8 cellular contexts compared by ENCODE assay signal in genomic region chr1:248857749-248858095, GRCh38. TPM values are rescaled to one million over a fixed set of nuclear protein-coding genes. Genes with fewer than 3 reads are reported as not detected.
DNase-seq lines count a peak whose midpoint lies in the region; ATAC-seq, FAIRE-seq and TF ChIP-seq lines count a peak whose summit lies in the region.

No MANE protein-coding gene starts in this region.

- peaks cover 2 to 15% (median 9%) of the 10 kb centered on the region in 4 experiments for H3K4me1 ChIP-seq in H1 (replicated peaks in 1 of 4; ENCODE audit: control insufficient read depth in 3 of 4, insufficient read depth in 4 of 4, low read length in 3 of 4)
- H3K4me1 ChIP-seq in osteoblast (ENCODE audit: insufficient read depth, low read length) = peaks cover 25% of the 10 kb centered on the region

- TF ChIP-seq POLR2A in H1 (IDR thresholded peaks at IDR 0.05; ENCODE audit: control extremely low read depth in 1 of 2, low read depth in 2 of 2, low read length in 2 of 2) = no peak

- POLR2A ChIA-PET in H1 (lab: Charles Lee; ENCODE audit: partially characterized antibody) = interaction anchor here (1.1 to 5.9 kb wide), 13 partner anchors 8 to 51 kb away, joined by 4 to 46 read pairs (median 8); partner anchors contain the start of genes PGBD2, SH3BP5L and ZNF672

- no peak for TF ChIP-seq RAD21 in H1 (IDR thresholded peaks at IDR 0.05 in 1 of 2, conservative IDR thresholded peaks at IDR 0.05 in 1 of 2; ENCODE audit: low read depth in 2 of 2, low read length in 2 of 2)

- H2AFZ ChIP-seq in H1 (ENCODE audit: low read length) (peak overlapping the region; percentile 25; the same call in 1 of the 2 replicates), osteoblast (ENCODE audit: low read length) (peak overlapping the region; percentile 90)

- H3K14ac ChIP-seq in H1 (ENCODE audit: insufficient read length) = no peak overlapping the region

- H2BK5ac ChIP-seq in H1 (ENCODE audit: low read depth, low read length) = peak overlapping the region; percentile 27; the same call in 1 of the 2 replicates

- H2BK12ac ChIP-seq in H1 (ENCODE audit: low read depth, low read length) = peak overlapping the region; percentile 2; the same call in 1 of the 2 replicates

- H3K27me3 ChIP-seq in GM06990 (replicated peaks; ENCODE audit: control insufficient read depth, insufficient read depth, low read length) (no peaks in the 10 kb centered on the region), H1 (replicated peaks in 1 of 4; ENCODE audit: control insufficient read depth in 3 of 4, extremely low read depth in 1 of 4, insufficient read depth in 3 of 4, low read length in 3 of 4) (peaks cover 0 to 11% (median 5%) of the 10 kb centered on the region in 4 experiments; a peak in 3 of 7 replicates), osteoblast (ENCODE audit: insufficient read depth, low read length) (no peaks in the 10 kb centered on the region)

- peak overlapping the region; percentile 48 to 81 (median 77); a peak in 6 of 7 replicates for H3K9ac ChIP-seq in H1 (replicated peaks in 1 of 4; ENCODE audit: extremely low read depth in 1 of 4, low read depth in 3 of 4, low read length in 3 of 4)

- no peak overlapping the region for H2AK5ac ChIP-seq in H1 (ENCODE audit: low read depth, low read length)

- no peak overlapping the region for H3K56ac ChIP-seq in H1 (replicated peaks; ENCODE audit: insufficient read length, low read depth, low read length)

- TF ChIP-seq CTCF in GM06990 (IDR thresholded peaks at IDR 0.05; ENCODE audit: insufficient read depth, low read length, poor library complexity, severe bottlenecking) (no peak), H1 (IDR thresholded peaks at IDR 0.05; ENCODE audit: control extremely low read depth in 1 of 3, insufficient read depth in 1 of 3, low read depth in 1 of 3, low read length in 3 of 3) (no peak), osteoblast (IDR thresholded peaks at IDR 0.05; ENCODE audit: extremely low read depth, low read depth, low read length) (no peak), GM10266 (IDR thresholded peaks at IDR 0.05; ENCODE audit: control insufficient read depth, insufficient read depth, low read depth, missing control alignments) (no peak)

- H3K79me1 ChIP-seq in H1 (ENCODE audit: low read depth, low read length) = 0 out of 2 replicates have a peak, but pooled peaks cover 2% of the 10 kb centered on the region

- peak overlapping the region; percentile 77 for H4K91ac ChIP-seq in H1 (replicated peaks; ENCODE audit: insufficient read length, low read length)

- H3K4me3 ChIP-seq in GM06990 (replicated peaks; ENCODE audit: low read depth, low read length) (peak overlapping the region; percentile 86), H1 (ENCODE audit: extremely low read depth in 1 of 4, insufficient read depth in 2 of 4, low read depth in 3 of 4, low read length in 4 of 4) (peak overlapping the region; percentile 76 to 93 (median 84)), osteoblast (ENCODE audit: insufficient read depth, low read length) (peak overlapping the region; percentile 87)

- H3K23me2 ChIP-seq in H1 (ENCODE audit: low read depth, low read length) = peaks cover 15% of the 10 kb centered on the region

- CTCF ChIA-PET in H1 (lab: Charles Lee; ENCODE audit: partially characterized antibody) = interaction anchor here (0.7 to 5.0 kb wide), 15 partner anchors 9 to 67 kb away, joined by 3 to 58 read pairs (median 5); partner anchors contain the start of genes PGBD2, SH3BP5L and ZNF672

- no peak for TF ChIP-seq EP300 in H1 (IDR thresholded peaks at IDR 0.05; ENCODE audit: borderline replicate concordance in 1 of 2, low read depth in 2 of 2, low read length in 2 of 2)

- H3K36me3 ChIP-seq in GM06990 (ENCODE audit: control insufficient read depth, insufficient read depth, low read length) (peaks cover 20% of the 10 kb centered on the region), KOPT-K1 (ENCODE audit: insufficient read depth, low read length) (peaks cover 33% of the 10 kb centered on the region), H1 (ENCODE audit: control insufficient read depth in 2 of 4, insufficient read depth in 4 of 4, low read length in 3 of 4) (peaks cover 10 to 25% (median 20%) of the 10 kb centered on the region in 4 experiments), osteoblast (ENCODE audit: insufficient read depth, low read length) (peaks cover 25% of the 10 kb centered on the region)

- no peaks in the 10 kb centered on the region for H3K9me3 ChIP-seq in KOPT-K1 (ENCODE audit: insufficient read depth, low read length, poor library complexity, severe bottlenecking)
- H3K9me3 ChIP-seq in H1 (ENCODE audit: insufficient read depth in 2 of 2, low read depth in 1 of 2, low read length in 1 of 2) = no peaks in the 10 kb centered on the region
- H3K9me3 ChIP-seq in osteoblast (ENCODE audit: low read depth, low read length) = no peaks in the 10 kb centered on the region

- no peak overlapping the region for H3K23ac ChIP-seq in H1 (ENCODE audit: insufficient read length)

- H4K8ac ChIP-seq in H1 (ENCODE audit: extremely low read depth, insufficient read depth, low read length) = peak overlapping the region; percentile 76; the same call in 1 of the 2 replicates

- FAIRE-seq in H1 (lab: Jason Lieb, UNC) = no peak

- H3K27ac ChIP-seq in KOPT-K1 (ENCODE audit: low read depth, low read length, poor library complexity, severe bottlenecking) = peak overlapping the region; percentile 81
- H3K27ac ChIP-seq in H1 (ENCODE audit: low read depth, low read length) = peak overlapping the region; percentile 75
- H3K27ac ChIP-seq in osteoblast (ENCODE audit: low read depth, low read length) = peak overlapping the region; percentile 75

- peak overlapping the region; percentile 76 for H3K4ac ChIP-seq in H1 (replicated peaks; ENCODE audit: insufficient read length, low read depth, low read length)

- ATAC-seq in GM19467 (IDR thresholded peaks at IDR 0.05; ENCODE audit: unreplicated experiment) = no peak

- peaks cover 0 to 8% of the 10 kb centered on the region in 2 experiments; a peak in 1 of 4 replicates for H3K79me2 ChIP-seq in H1 (ENCODE audit: control insufficient read depth in 1 of 2, insufficient read depth in 2 of 2, low read length in 2 of 2)
- peaks cover 16% of the 10 kb centered on the region for H3K79me2 ChIP-seq in osteoblast (ENCODE audit: insufficient read depth, low read length)

- H3K4me2 ChIP-seq in H1 (ENCODE audit: insufficient read depth in 1 of 2, low read depth in 2 of 2, low read length in 2 of 2) (peak overlapping the region; percentile 80 to 99), osteoblast (ENCODE audit: insufficient read depth, low read length) (peak overlapping the region; percentile 99)

- H2BK20ac ChIP-seq in H1 (ENCODE audit: low read length) = no peak overlapping the region

- H2BK15ac ChIP-seq in H1 (ENCODE audit: low read length) = peak overlapping the region; percentile 92; the same call in 1 of the 2 replicates

- H4K20me1 ChIP-seq in H1 (replicated peaks in 1 of 2; ENCODE audit: control insufficient read depth in 1 of 2, insufficient read depth in 2 of 2, low read length in 2 of 2) (peaks cover 0 to 3% of the 10 kb centered on the region in 2 experiments), osteoblast (ENCODE audit: insufficient read depth, low read length) (no peaks in the 10 kb centered on the region)

- H3K18ac ChIP-seq in H1 (ENCODE audit: extremely low read depth, low read length) = peak overlapping the region; percentile 88; the same call in 1 of the 2 replicates

- 8% methylated on average over 4 of the region's 4 CpGs; no CpG with 5 or more reads in 1 of the 2 experiments for WGBS in H1 (ENCODE audit: extremely low coverage in 1 of 2, insufficient coverage in 1 of 2, insufficient read length in 1 of 2, insufficient replicate concordance in 2 of 2, low coverage in 1 of 2, low lambda C conversion rate in 2 of 2, missing lambda C conversion rate in 1 of 2), 2 experiments

- no peak overlapping the region for H2BK120ac ChIP-seq in H1 (replicated peaks; ENCODE audit: low read depth, low read length)

- peak overlapping the region; percentile 40 for H4K5ac ChIP-seq in H1 (ENCODE audit: insufficient read length, low read depth, low read length)

- DNase-seq in GM06990 (ENCODE audit: extremely low read depth, insufficient read length) = no peak
- no peak for DNase-seq in H1 (ENCODE audit: low read depth in 1 of 2, low spot score in 2 of 2)
- DNase-seq in osteoblast (ENCODE audit: insufficient read length, low spot score, missing footprints) = no peak
- DNase-seq in GM10266 (ENCODE audit: extremely low spot score) = no peak
- DNase-seq in amygdala (lab: John Stamatoyannopoulos, UW) = no peak
- no peak for DNase-seq in GM03348 (ENCODE audit: low spot score)

RNA-seq across cellular contexts. Expression of gene ZNF692, which starts 1.2 kb away (rescaled TPM):
- 38.4 and 39.7 TPM in 2 replicates for total RNA-seq in H1 (2021; fragmentation: NEBNext Ultra II Directional; extraction: Animal tissue kit (Norgen Biotek cat#: 25700))
- 52.3 and 55.8 TPM in 2 replicates for polyA plus RNA-seq in H1 (2011; rRNA removed)
- 75.0 TPM for polyA plus RNA-seq in H1 (2011; cell fraction: cytosol; rRNA removed)
- 255 TPM for polyA plus RNA-seq in H1 (2011; cell fraction: nucleus; rRNA removed)
- polyA plus RNA-seq in H1 (2012, experiment 1 of 2) = 47.8 to 62.3 TPM (median 56.6 TPM) in 4 replicates
- 42.7 TPM for polyA plus RNA-seq in H1 (2012, experiment 2 of 2)
- 30.6 TPM for polyA plus RNA-seq in H1 (2013, experiment 1 of 2)
- 26.0 TPM for polyA plus RNA-seq in H1 (2013, experiment 2 of 2)
- 12.5 and 15.3 TPM in 2 replicates for polyA minus RNA-seq in H1 (2011; rRNA and poly(A)+ RNA removed)
- polyA minus RNA-seq in H1 (2011; cell fraction: cytosol; rRNA and poly(A)+ RNA removed) = 12.3 TPM
- 40.6 TPM for polyA minus RNA-seq in H1 (2011; cell fraction: nucleus; rRNA and poly(A)+ RNA removed)
- 9.1 and 12.3 TPM in 2 replicates for total RNA-seq in osteoblast

RNA-seq across cellular contexts. Expression of gene ZNF672, which starts 19.7 kb away (rescaled TPM):
- 28.4 and 30.7 TPM in 2 replicates for total RNA-seq in H1 (2021; fragmentation: NEBNext Ultra II Directional; extraction: Animal tissue kit (Norgen Biotek cat#: 25700))
- 40.4 and 40.7 TPM in 2 replicates for polyA plus RNA-seq in H1 (2011; rRNA removed)
- polyA plus RNA-seq in H1 (2011; cell fraction: cytosol; rRNA removed) = 29.5 TPM
- polyA plus RNA-seq in H1 (2011; cell fraction: nucleus; rRNA removed) = 25.3 TPM
- polyA plus RNA-seq in H1 (2012, experiment 1 of 2) = 15.9 to 22.8 TPM (median 20.8 TPM) in 4 replicates
- polyA plus RNA-seq in H1 (2012, experiment 2 of 2) = 31.7 TPM
- polyA plus RNA-seq in H1 (2013, experiment 1 of 2) = 17.9 TPM
- 18.5 TPM for polyA plus RNA-seq in H1 (2013, experiment 2 of 2)
- polyA minus RNA-seq in H1 (2011; rRNA and poly(A)+ RNA removed) = 27.1 and 34.9 TPM in 2 replicates
- 26.9 TPM for polyA minus RNA-seq in H1 (2011; cell fraction: cytosol; rRNA and poly(A)+ RNA removed)
- 29.5 TPM for polyA minus RNA-seq in H1 (2011; cell fraction: nucleus; rRNA and poly(A)+ RNA removed)
- total RNA-seq in osteoblast = 15.2 and 15.3 TPM in 2 replicates

RNA-seq across cellular contexts. Expression of gene SH3BP5L, which starts 32.0 kb away (rescaled TPM):
- total RNA-seq in H1 (2021; fragmentation: NEBNext Ultra II Directional; extraction: Animal tissue kit (Norgen Biotek cat#: 25700)) = 27.9 and 28.4 TPM in 2 replicates
- polyA plus RNA-seq in H1 (2011; rRNA removed) = 20.2 and 29.7 TPM in 2 replicates
- polyA plus RNA-seq in H1 (2011; cell fraction: cytosol; rRNA removed) = 27.2 TPM
- 32.9 TPM for polyA plus RNA-seq in H1 (2011; cell fraction: nucleus; rRNA removed)
- polyA plus RNA-seq in H1 (2012, experiment 1 of 2) = 14.2 to 20.1 TPM (median 19.1 TPM) in 4 replicates
- polyA plus RNA-seq in H1 (2012, experiment 2 of 2) = 18.1 TPM
- polyA plus RNA-seq in H1 (2013, experiment 1 of 2) = 14.2 TPM
- 13.8 TPM for polyA plus RNA-seq in H1 (2013, experiment 2 of 2)
- 15.4 and 21.6 TPM in 2 replicates for polyA minus RNA-seq in H1 (2011; rRNA and poly(A)+ RNA removed)
- polyA minus RNA-seq in H1 (2011; cell fraction: cytosol; rRNA and poly(A)+ RNA removed) = 13.0 TPM
- polyA minus RNA-seq in H1 (2011; cell fraction: nucleus; rRNA and poly(A)+ RNA removed) = 24.4 TPM
- 23.6 and 25.3 TPM in 2 replicates for total RNA-seq in osteoblast

RNA-seq across cellular contexts. Expression of gene PGBD2, which starts 48.3 kb away (rescaled TPM):
- total RNA-seq in H1 (2021; fragmentation: NEBNext Ultra II Directional; extraction: Animal tissue kit (Norgen Biotek cat#: 25700)) = 7.7 and 7.8 TPM in 2 replicates
- polyA plus RNA-seq in H1 (2011; rRNA removed) = 3.2 and 4.5 TPM in 2 replicates
- polyA plus RNA-seq in H1 (2011; cell fraction: cytosol; rRNA removed) = 5.9 TPM
- 5.0 TPM for polyA plus RNA-seq in H1 (2011; cell fraction: nucleus; rRNA removed)
- polyA plus RNA-seq in H1 (2012, experiment 1 of 2) = 5.6 to 7.2 TPM (median 6.3 TPM) in 4 replicates
- polyA plus RNA-seq in H1 (2012, experiment 2 of 2) = 1.2 TPM
- polyA plus RNA-seq in H1 (2013, experiment 1 of 2) = 4.0 TPM
- 3.7 TPM for polyA plus RNA-seq in H1 (2013, experiment 2 of 2)
- 11.7 and 12.8 TPM in 2 replicates for polyA minus RNA-seq in H1 (2011; rRNA and poly(A)+ RNA removed)
- 3.9 TPM for polyA minus RNA-seq in H1 (2011; cell fraction: cytosol; rRNA and poly(A)+ RNA removed)
- 8.0 TPM for polyA minus RNA-seq in H1 (2011; cell fraction: nucleus; rRNA and poly(A)+ RNA removed)
- total RNA-seq in osteoblast = 4.3 and 4.7 TPM in 2 replicates
